In the genomic region with DNA sequence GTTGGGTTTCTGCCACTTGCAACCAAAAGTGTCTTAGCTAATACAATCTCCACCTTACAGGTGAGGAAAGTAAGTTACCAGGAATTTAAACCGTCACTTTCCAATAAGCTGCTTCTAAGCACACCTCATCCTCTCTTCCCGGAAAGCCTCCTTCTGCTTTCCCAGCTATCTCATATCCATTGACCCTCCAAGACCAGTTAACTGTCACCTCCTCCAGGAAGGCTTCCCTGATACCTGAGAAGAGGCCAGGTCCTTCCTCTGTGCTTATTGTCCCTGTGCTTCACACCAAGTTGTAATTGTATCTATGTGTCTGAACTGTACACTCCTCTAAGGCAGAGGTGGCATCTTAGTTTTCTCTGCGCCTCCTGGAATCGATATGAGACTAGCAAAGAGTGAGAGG, we compare ENCODE assay signal across 1 cellular context.
A peak's percentile ranks its signal among the peaks of the same experiment; 100 is the strongest.
TF ChIP-seq lines count a peak whose summit lies in the region.

No MANE protein-coding gene starts in this region.

TF ChIP-seq in K562, 482 proteins besides CTCF, POLR2A, EP300 and RAD21 (continues in another document):
- TF ChIP-seq RBM25 (IDR thresholded peaks at IDR 0.05; ENCODE audit: low read depth, low read length, severe bottlenecking), result peak; percentile 92
- peak; percentile 60 to 71 for TF ChIP-seq KDM1A (IDR thresholded peaks at IDR 0.05)
- no peak for TF ChIP-seq TGIF2 (CRISPR knock-in tag; IDR thresholded peaks at IDR 0.05)
- TF ChIP-seq, protein P1, sequence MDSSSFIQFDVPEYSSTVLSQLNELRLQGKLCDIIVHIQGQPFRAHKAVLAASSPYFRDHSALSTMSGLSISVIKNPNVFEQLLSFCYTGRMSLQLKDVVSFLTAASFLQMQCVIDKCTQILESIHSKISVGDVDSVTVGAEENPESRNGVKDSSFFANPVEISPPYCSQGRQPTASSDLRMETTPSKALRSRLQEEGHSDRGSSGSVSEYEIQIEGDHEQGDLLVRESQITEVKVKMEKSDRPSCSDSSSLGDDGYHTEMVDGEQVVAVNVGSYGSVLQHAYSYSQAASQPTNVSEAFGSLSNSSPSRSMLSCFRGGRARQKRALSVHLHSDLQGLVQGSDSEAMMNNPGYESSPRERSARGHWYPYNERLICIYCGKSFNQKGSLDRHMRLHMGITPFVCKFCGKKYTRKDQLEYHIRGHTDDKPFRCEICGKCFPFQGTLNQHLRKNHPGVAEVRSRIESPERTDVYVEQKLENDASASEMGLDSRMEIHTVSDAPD (CRISPR knock-in tag; IDR thresholded peaks at IDR 0.05), result no peak
- peak; percentile 92 for TF ChIP-seq BCOR (IDR thresholded peaks at IDR 0.05)
- TF ChIP-seq, protein P2, sequence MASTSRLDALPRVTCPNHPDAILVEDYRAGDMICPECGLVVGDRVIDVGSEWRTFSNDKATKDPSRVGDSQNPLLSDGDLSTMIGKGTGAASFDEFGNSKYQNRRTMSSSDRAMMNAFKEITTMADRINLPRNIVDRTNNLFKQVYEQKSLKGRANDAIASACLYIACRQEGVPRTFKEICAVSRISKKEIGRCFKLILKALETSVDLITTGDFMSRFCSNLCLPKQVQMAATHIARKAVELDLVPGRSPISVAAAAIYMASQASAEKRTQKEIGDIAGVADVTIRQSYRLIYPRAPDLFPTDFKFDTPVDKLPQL (IDR thresholded peaks at IDR 0.05; ENCODE audit: extremely low read depth, insufficient read length), result no peak
- TF ChIP-seq, protein P3, sequence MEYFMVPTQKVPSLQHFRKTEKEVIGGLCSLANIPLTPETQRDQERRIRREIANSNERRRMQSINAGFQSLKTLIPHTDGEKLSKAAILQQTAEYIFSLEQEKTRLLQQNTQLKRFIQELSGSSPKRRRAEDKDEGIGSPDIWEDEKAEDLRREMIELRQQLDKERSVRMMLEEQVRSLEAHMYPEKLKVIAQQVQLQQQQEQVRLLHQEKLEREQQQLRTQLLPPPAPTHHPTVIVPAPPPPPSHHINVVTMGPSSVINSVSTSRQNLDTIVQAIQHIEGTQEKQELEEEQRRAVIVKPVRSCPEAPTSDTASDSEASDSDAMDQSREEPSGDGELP (CRISPR knock-in tag; IDR thresholded peaks at IDR 0.05; ENCODE audit: borderline replicate concordance), result no peak
- TF ChIP-seq MAZ (CRISPR knock-in tag; conservative IDR thresholded peaks at IDR 0.05 in 1 of 2, IDR thresholded peaks at IDR 0.05 in 1 of 2), result no peak
- TF ChIP-seq TRIM24 (IDR thresholded peaks at IDR 0.05), result no peak
- TF ChIP-seq, protein P4, sequence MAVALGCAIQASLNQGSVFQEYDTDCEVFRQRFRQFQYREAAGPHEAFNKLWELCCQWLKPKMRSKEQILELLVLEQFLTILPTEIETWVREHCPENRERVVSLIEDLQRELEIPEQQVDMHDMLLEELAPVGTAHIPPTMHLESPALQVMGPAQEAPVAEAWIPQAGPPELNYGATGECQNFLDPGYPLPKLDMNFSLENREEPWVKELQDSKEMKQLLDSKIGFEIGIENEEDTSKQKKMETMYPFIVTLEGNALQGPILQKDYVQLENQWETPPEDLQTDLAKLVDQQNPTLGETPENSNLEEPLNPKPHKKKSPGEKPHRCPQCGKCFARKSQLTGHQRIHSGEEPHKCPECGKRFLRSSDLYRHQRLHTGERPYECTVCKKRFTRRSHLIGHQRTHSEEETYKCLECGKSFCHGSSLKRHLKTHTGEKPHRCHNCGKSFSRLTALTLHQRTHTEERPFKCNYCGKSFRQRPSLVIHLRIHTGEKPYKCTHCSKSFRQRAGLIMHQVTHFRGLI (CRISPR knock-in tag; IDR thresholded peaks at IDR 0.05), result no peak
- TF ChIP-seq EP400 (IDR thresholded peaks at IDR 0.05), result no peak
- TF ChIP-seq, protein P5, sequence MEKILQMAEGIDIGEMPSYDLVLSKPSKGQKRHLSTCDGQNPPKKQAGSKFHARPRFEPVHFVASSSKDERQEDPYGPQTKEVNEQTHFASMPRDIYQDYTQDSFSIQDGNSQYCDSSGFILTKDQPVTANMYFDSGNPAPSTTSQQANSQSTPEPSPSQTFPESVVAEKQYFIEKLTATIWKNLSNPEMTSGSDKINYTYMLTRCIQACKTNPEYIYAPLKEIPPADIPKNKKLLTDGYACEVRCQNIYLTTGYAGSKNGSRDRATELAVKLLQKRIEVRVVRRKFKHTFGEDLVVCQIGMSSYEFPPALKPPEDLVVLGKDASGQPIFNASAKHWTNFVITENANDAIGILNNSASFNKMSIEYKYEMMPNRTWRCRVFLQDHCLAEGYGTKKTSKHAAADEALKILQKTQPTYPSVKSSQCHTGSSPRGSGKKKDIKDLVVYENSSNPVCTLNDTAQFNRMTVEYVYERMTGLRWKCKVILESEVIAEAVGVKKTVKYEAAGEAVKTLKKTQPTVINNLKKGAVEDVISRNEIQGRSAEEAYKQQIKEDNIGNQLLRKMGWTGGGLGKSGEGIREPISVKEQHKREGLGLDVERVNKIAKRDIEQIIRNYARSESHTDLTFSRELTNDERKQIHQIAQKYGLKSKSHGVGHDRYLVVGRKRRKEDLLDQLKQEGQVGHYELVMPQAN (IDR thresholded peaks at IDR 0.05; ENCODE audit: borderline replicate concordance), result no peak
- TF ChIP-seq, protein P6, sequence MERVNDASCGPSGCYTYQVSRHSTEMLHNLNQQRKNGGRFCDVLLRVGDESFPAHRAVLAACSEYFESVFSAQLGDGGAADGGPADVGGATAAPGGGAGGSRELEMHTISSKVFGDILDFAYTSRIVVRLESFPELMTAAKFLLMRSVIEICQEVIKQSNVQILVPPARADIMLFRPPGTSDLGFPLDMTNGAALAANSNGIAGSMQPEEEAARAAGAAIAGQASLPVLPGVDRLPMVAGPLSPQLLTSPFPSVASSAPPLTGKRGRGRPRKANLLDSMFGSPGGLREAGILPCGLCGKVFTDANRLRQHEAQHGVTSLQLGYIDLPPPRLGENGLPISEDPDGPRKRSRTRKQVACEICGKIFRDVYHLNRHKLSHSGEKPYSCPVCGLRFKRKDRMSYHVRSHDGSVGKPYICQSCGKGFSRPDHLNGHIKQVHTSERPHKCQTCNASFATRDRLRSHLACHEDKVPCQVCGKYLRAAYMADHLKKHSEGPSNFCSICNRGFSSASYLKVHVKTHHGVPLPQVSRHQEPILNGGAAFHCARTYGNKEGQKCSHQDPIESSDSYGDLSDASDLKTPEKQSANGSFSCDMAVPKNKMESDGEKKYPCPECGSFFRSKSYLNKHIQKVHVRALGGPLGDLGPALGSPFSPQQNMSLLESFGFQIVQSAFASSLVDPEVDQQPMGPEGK (CRISPR knock-in tag; IDR thresholded peaks at IDR 0.05; ENCODE audit: borderline replicate concordance), result no peak
- TF ChIP-seq RBM15 (IDR thresholded peaks at IDR 0.05; ENCODE audit: insufficient read depth, low read length), result no peak
- TF ChIP-seq FOSL1 (tag; conservative IDR thresholded peaks at IDR 0.05), result no peak
- TF ChIP-seq, protein P7, sequence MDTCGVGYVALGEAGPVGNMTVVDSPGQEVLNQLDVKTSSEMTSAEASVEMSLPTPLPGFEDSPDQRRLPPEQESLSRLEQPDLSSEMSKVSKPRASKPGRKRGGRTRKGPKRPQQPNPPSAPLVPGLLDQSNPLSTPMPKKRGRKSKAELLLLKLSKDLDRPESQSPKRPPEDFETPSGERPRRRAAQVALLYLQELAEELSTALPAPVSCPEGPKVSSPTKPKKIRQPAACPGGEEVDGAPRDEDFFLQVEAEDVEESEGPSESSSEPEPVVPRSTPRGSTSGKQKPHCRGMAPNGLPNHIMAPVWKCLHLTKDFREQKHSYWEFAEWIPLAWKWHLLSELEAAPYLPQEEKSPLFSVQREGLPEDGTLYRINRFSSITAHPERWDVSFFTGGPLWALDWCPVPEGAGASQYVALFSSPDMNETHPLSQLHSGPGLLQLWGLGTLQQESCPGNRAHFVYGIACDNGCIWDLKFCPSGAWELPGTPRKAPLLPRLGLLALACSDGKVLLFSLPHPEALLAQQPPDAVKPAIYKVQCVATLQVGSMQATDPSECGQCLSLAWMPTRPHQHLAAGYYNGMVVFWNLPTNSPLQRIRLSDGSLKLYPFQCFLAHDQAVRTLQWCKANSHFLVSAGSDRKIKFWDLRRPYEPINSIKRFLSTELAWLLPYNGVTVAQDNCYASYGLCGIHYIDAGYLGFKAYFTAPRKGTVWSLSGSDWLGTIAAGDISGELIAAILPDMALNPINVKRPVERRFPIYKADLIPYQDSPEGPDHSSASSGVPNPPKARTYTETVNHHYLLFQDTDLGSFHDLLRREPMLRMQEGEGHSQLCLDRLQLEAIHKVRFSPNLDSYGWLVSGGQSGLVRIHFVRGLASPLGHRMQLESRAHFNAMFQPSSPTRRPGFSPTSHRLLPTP (IDR thresholded peaks at IDR 0.05; ENCODE audit: borderline replicate concordance, extremely low read depth, insufficient read length), result peak; percentile 42
- TF ChIP-seq, protein P8, sequence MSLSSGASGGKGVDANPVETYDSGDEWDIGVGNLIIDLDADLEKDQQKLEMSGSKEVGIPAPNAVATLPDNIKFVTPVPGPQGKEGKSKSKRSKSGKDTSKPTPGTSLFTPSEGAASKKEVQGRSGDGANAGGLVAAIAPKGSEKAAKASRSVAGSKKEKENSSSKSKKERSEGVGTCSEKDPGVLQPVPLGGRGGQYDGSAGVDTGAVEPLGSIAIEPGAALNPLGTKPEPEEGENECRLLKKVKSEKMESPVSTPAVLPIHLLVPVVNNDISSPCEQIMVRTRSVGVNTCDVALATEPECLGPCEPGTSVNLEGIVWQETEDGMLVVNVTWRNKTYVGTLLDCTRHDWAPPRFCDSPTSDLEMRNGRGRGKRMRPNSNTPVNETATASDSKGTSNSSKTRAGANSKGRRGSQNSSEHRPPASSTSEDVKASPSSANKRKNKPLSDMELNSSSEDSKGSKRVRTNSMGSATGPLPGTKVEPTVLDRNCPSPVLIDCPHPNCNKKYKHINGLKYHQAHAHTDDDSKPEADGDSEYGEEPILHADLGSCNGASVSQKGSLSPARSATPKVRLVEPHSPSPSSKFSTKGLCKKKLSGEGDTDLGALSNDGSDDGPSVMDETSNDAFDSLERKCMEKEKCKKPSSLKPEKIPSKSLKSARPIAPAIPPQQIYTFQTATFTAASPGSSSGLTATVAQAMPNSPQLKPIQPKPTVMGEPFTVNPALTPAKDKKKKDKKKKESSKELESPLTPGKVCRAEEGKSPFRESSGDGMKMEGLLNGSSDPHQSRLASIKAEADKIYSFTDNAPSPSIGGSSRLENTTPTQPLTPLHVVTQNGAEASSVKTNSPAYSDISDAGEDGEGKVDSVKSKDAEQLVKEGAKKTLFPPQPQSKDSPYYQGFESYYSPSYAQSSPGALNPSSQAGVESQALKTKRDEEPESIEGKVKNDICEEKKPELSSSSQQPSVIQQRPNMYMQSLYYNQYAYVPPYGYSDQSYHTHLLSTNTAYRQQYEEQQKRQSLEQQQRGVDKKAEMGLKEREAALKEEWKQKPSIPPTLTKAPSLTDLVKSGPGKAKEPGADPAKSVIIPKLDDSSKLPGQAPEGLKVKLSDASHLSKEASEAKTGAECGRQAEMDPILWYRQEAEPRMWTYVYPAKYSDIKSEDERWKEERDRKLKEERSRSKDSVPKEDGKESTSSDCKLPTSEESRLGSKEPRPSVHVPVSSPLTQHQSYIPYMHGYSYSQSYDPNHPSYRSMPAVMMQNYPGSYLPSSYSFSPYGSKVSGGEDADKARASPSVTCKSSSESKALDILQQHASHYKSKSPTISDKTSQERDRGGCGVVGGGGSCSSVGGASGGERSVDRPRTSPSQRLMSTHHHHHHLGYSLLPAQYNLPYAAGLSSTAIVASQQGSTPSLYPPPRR (CRISPR knock-in tag; IDR thresholded peaks at IDR 0.05; ENCODE audit: borderline replicate concordance), result no peak
- TF ChIP-seq, protein P9, sequence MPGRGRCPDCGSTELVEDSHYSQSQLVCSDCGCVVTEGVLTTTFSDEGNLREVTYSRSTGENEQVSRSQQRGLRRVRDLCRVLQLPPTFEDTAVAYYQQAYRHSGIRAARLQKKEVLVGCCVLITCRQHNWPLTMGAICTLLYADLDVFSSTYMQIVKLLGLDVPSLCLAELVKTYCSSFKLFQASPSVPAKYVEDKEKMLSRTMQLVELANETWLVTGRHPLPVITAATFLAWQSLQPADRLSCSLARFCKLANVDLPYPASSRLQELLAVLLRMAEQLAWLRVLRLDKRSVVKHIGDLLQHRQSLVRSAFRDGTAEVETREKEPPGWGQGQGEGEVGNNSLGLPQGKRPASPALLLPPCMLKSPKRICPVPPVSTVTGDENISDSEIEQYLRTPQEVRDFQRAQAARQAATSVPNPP (IDR thresholded peaks at IDR 0.05; ENCODE audit: borderline replicate concordance, insufficient read depth, insufficient read length), result no peak
- TF ChIP-seq ZNF324 (CRISPR knock-in tag; IDR thresholded peaks at IDR 0.05), result no peak
- TF ChIP-seq, protein P10, sequence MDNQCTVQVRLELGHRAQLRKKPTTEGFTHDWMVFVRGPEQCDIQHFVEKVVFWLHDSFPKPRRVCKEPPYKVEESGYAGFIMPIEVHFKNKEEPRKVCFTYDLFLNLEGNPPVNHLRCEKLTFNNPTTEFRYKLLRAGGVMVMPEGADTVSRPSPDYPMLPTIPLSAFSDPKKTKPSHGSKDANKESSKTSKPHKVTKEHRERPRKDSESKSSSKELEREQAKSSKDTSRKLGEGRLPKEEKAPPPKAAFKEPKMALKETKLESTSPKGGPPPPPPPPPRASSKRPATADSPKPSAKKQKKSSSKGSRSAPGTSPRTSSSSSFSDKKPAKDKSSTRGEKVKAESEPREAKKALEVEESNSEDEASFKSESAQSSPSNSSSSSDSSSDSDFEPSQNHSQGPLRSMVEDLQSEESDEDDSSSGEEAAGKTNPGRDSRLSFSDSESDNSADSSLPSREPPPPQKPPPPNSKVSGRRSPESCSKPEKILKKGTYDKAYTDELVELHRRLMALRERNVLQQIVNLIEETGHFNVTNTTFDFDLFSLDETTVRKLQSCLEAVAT (IDR thresholded peaks at IDR 0.05), result no peak
- TF ChIP-seq, protein P11, sequence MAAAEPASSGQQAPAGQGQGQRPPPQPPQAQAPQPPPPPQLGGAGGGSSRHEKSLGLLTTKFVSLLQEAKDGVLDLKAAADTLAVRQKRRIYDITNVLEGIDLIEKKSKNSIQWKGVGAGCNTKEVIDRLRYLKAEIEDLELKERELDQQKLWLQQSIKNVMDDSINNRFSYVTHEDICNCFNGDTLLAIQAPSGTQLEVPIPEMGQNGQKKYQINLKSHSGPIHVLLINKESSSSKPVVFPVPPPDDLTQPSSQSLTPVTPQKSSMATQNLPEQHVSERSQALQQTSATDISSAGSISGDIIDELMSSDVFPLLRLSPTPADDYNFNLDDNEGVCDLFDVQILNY (CRISPR knock-in tag; IDR thresholded peaks at IDR 0.05), result no peak
- peak; percentile 50; the same call in 1 of the 2 replicates for TF ChIP-seq HDAC2 (IDR thresholded peaks at IDR 0.05)
- no peak for TF ChIP-seq MAFF (IDR thresholded peaks at IDR 0.05; ENCODE audit: low read length)
- no peak for TF ChIP-seq E2F3 (CRISPR knock-in tag; IDR thresholded peaks at IDR 0.05)
- TF ChIP-seq, protein P12, sequence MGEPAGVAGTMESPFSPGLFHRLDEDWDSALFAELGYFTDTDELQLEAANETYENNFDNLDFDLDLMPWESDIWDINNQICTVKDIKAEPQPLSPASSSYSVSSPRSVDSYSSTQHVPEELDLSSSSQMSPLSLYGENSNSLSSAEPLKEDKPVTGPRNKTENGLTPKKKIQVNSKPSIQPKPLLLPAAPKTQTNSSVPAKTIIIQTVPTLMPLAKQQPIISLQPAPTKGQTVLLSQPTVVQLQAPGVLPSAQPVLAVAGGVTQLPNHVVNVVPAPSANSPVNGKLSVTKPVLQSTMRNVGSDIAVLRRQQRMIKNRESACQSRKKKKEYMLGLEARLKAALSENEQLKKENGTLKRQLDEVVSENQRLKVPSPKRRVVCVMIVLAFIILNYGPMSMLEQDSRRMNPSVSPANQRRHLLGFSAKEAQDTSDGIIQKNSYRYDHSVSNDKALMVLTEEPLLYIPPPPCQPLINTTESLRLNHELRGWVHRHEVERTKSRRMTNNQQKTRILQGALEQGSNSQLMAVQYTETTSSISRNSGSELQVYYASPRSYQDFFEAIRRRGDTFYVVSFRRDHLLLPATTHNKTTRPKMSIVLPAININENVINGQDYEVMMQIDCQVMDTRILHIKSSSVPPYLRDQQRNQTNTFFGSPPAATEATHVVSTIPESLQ (CRISPR knock-in tag; IDR thresholded peaks at IDR 0.05), result no peak
- no peak for TF ChIP-seq CBFA2T2 (conservative IDR thresholded peaks at IDR 0.05)
- TF ChIP-seq ZNF384 (IDR thresholded peaks at IDR 0.05; ENCODE audit: low read depth, low read length), result no peak
